9 cellular contexts compared by ENCODE assay signal in genomic region chr10:61616611-61617010, GRCh38. TPM values are rescaled to one million over a fixed set of nuclear protein-coding genes. Genes with fewer than 3 reads are reported as not detected.
"Had no signal": no experiment of that assay in that cellular context is flagged by ENCODE, and none has a peak within 500 bp of the region (broad histone marks: within the 10 kb centered on the region; RNA-seq: fewer than 3 reads in every experiment).

No MANE protein-coding gene starts in this region.

- ATAC-seq: HepG2 had no signal

- FAIRE-seq: HepG2, HTR-8/SVneo had no signal

- H3K27ac ChIP-seq: HL-60 had no signal

- DNase-seq: IMR-90, KBM-7, KG1 had no signal

RNA-seq across cellular contexts. Expression of gene CABCOCO1, which starts 46.1 kb away (rescaled TPM):
- total RNA-seq: HepG2, HT-29, HT1080 had no signal
- polyA plus RNA-seq: HepG2, IgD-negative memory B cell had no signal
